Comparison of ENCODE assay signal across 16 cellular contexts in the genomic region with DNA sequence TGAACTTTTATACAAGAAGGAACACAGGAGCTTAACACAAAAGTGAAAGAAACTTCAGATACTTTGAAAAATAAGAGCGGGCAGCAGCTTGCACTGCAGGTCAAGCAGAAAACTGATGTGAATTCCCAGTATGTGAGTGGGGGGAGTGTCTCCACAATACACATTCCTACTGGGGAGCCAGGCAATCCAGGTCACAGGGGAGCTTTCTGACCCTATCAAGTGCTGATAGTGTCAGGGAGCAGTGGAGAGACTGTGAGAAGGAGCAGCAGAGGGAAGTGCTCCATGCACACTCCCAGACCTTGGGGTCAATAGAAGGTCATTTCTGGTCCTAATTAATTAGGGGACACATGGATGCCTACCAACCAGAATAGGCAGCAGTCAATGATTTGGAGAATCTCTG. TPM values are rescaled to one million over a fixed set of nuclear protein-coding genes. Genes with fewer than 3 reads are reported as not detected.
DNase-seq lines count a peak whose midpoint lies in the region; ATAC-seq and TF ChIP-seq lines count a peak whose summit lies in the region.
"Had no signal": no experiment of that assay in that cellular context is flagged by ENCODE, and none has a peak within 500 bp of the region (broad histone marks: within the 10 kb centered on the region; RNA-seq: fewer than 3 reads in every experiment).

No MANE protein-coding gene starts in this region.

- peaks cover 21% of the 10 kb centered on the region for H3K9me3 Mint-ChIP-seq in GM23338

- no peaks in the 10 kb centered on the region for H4K20me1 ChIP-seq in GM23338 (replicated peaks; ENCODE audit: insufficient read depth)
- H4K20me1 ChIP-seq: BLaER1 had no signal

- peaks cover 2% of the 10 kb centered on the region for H3K27me3 Mint-ChIP-seq in GM23338 (ENCODE audit: insufficient read depth, low read depth, poor library complexity)
- H3K27me3 Mint-ChIP-seq: CD8-positive, alpha-beta memory T cell had no signal

- H3K4me1 Mint-ChIP-seq in GM23338: peaks cover 8% of the 10 kb centered on the region

- no peaks in the 10 kb centered on the region for H3K27me3 ChIP-seq in GM23338 (ENCODE audit: insufficient read depth)
- H3K27me3 ChIP-seq: BLaER1 had no signal

- H3K4me3 ChIP-seq in GM23338 (no peak overlapping the region), choroid plexus epithelial cell (ENCODE audit: low read depth, low read length) (no peak overlapping the region), retinal pigment epithelial cell (ENCODE audit: low read length) (no peak overlapping the region)
- H3K4me3 ChIP-seq: BLaER1 had no signal

- no peaks in the 10 kb centered on the region for H3K9me2 ChIP-seq in GM23338 (ENCODE audit: insufficient read depth)

- H3K36me3 Mint-ChIP-seq in GM23338 (ENCODE audit: low read depth): peaks cover 32% of the 10 kb centered on the region

- H3K36me3 ChIP-seq in GM23338 (ENCODE audit: insufficient read depth): no peaks in the 10 kb centered on the region

- ATAC-seq in GM23338: peak; percentile 67

- DNase-seq in GM23338 (ENCODE audit: low spot score): peak; percentile 29
- peak; percentile 11 for DNase-seq in choroid plexus epithelial cell (ENCODE audit: low read depth)
- peak; percentile 9 for DNase-seq in left kidney (ENCODE audit: low read depth, low spot score)
- peak; percentile 24 for DNase-seq in retinal pigment epithelial cell (ENCODE audit: low read depth)
- DNase-seq in activated effector memory CD4-positive, alpha-beta T cell treated with Interleukin-2 at 50 U/mL for 16 hours: no peak
- no peak for DNase-seq in NCI-H2227 treated with DMSO at 0.1 percent for 48 hours (lab: John Stamatoyannopoulos, UW)
- DNase-seq in SKM-1 (lab: John Stamatoyannopoulos, UW; ENCODE audit: unreplicated experiment): no peak
- DNase-seq: 8988T; AML-193; Caco-2; CD8-positive, alpha-beta memory T cell; DND-41; GDM1; GOT3; H9 had no signal

- TF ChIP-seq CTCF in GM23338 (conservative IDR thresholded peaks at IDR 0.05; ENCODE audit: low read depth in 2 of 2) (no peak), choroid plexus epithelial cell (conservative IDR thresholded peaks at IDR 0.05; ENCODE audit: low read depth, low read length) (no peak), retinal pigment epithelial cell (conservative IDR thresholded peaks at IDR 0.05; ENCODE audit: low read depth, low read length) (no peak)

- H2AFZ ChIP-seq in GM23338: no peak overlapping the region

- no peak overlapping the region for H3K27ac ChIP-seq in GM23338 (ENCODE audit: low read depth)
- H3K27ac ChIP-seq: BLaER1 had no signal

- H3K4me3 Mint-ChIP-seq in GM23338: no peak overlapping the region
- H3K4me3 Mint-ChIP-seq: CD8-positive, alpha-beta memory T cell; H9 had no signal

- H3K4me1 ChIP-seq in GM23338 (ENCODE audit: insufficient read depth): no peaks in the 10 kb centered on the region
- H3K4me1 ChIP-seq: BLaER1, Caco-2 had no signal

- peaks cover 16% of the 10 kb centered on the region for H3K79me2 ChIP-seq in GM23338 (replicated peaks; ENCODE audit: insufficient read depth)

- no peaks in the 10 kb centered on the region for H3F3A ChIP-seq in GM23338 (replicated peaks; ENCODE audit: low read depth)

- H3K27ac Mint-ChIP-seq in GM23338: no peak overlapping the region; the same call in 1 of the 2 replicates

- H3K4me2 ChIP-seq in GM23338: no peak overlapping the region
- H3K4me2 ChIP-seq: BLaER1 had no signal

TF ChIP-seq in GM23338, 12 proteins besides CTCF, POLR2A, EP300 and RAD21:
- no peak for TF ChIP-seq CREB1 (CRISPR knock-in tag; IDR thresholded peaks at IDR 0.05; ENCODE audit: low read depth)
- TF ChIP-seq, protein P1, sequence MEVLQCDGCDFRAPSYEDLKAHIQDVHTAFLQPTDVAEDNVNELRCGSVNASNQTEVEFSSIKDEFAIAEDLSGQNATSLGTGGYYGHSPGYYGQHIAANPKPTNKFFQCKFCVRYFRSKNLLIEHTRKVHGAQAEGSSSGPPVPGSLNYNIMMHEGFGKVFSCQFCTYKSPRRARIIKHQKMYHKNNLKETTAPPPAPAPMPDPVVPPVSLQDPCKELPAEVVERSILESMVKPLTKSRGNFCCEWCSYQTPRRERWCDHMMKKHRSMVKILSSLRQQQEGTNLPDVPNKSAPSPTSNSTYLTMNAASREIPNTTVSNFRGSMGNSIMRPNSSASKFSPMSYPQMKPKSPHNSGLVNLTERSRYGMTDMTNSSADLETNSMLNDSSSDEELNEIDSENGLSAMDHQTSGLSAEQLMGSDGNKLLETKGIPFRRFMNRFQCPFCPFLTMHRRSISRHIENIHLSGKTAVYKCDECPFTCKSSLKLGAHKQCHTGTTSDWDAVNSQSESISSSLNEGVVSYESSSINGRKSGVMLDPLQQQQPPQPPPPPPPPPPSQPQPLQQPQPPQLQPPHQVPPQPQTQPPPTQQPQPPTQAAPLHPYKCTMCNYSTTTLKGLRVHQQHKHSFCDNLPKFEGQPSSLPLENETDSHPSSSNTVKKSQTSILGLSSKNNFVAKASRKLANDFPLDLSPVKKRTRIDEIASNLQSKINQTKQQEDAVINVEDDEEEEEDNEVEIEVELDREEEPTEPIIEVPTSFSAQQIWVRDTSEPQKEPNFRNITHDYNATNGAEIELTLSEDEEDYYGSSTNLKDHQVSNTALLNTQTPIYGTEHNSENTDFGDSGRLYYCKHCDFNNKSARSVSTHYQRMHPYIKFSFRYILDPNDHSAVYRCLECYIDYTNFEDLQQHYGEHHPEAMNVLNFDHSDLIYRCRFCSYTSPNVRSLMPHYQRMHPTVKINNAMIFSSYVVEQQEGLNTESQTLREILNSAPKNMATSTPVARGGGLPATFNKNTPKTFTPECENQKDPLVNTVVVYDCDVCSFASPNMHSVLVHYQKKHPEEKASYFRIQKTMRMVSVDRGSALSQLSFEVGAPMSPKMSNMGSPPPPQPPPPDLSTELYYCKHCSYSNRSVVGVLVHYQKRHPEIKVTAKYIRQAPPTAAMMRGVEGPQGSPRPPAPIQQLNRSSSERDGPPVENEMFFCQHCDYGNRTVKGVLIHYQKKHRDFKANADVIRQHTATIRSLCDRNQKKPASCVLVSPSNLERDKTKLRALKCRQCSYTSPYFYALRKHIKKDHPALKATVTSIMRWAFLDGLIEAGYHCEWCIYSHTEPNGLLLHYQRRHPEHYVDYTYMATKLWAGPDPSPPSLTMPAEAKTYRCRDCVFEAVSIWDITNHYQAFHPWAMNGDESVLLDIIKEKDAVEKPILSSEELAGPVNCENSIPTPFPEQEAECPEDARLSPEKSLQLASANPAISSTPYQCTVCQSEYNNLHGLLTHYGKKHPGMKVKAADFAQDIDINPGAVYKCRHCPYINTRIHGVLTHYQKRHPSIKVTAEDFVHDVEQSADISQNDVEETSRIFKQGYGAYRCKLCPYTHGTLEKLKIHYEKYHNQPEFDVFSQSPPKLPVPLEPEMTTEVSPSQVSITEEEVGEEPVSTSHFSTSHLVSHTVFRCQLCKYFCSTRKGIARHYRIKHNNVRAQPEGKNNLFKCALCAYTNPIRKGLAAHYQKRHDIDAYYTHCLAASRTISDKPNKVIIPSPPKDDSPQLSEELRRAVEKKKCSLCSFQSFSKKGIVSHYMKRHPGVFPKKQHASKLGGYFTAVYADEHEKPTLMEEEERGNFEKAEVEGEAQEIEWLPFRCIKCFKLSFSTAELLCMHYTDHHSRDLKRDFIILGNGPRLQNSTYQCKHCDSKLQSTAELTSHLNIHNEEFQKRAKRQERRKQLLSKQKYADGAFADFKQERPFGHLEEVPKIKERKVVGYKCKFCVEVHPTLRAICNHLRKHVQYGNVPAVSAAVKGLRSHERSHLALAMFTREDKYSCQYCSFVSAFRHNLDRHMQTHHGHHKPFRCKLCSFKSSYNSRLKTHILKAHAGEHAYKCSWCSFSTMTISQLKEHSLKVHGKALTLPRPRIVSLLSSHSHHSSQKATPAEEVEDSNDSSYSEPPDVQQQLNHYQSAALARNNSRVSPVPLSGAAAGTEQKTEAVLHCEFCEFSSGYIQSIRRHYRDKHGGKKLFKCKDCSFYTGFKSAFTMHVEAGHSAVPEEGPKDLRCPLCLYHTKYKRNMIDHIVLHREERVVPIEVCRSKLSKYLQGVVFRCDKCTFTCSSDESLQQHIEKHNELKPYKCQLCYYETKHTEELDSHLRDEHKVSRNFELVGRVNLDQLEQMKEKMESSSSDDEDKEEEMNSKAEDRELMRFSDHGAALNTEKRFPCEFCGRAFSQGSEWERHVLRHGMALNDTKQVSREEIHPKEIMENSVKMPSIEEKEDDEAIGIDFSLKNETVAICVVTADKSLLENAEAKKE (CRISPR knock-in tag; IDR thresholded peaks at IDR 0.05): no peak
- no peak for TF ChIP-seq JUNB (IDR thresholded peaks at IDR 0.05; ENCODE audit: unreplicated experiment)

RNA-seq across cellular contexts. Expression of a gene that starts 59.4 kb away (rescaled TPM):
- total RNA-seq in GM23338 (2014; rRNA removed; shearing (Covaris generic)): 14.5 and 16.7 TPM in 2 replicates
- 5.6 and 7.3 TPM in 2 replicates for polyA plus RNA-seq in GM23338 (2016; fragmentation: Nextera tagmentation; extraction: Ambion mirVana)

Comparison
In these comparisons a context has a peak if more than half of its experiments do, and no peak if none do; other contexts are left out.
1. DNase-seq: peak in GM23338 (single experiment), choroid plexus epithelial cell (single experiment), left kidney (single experiment) and retinal pigment epithelial cell (single experiment); none in activated effector memory CD4-positive, alpha-beta T cell treated with Interleukin-2 at 50 U/mL for 16 hours (single experiment), NCI-H2227 treated with DMSO at 0.1 percent for 48 hours (single experiment) and SKM-1 (single experiment).